10 cellular contexts compared by ENCODE assay signal in the genomic region with DNA sequence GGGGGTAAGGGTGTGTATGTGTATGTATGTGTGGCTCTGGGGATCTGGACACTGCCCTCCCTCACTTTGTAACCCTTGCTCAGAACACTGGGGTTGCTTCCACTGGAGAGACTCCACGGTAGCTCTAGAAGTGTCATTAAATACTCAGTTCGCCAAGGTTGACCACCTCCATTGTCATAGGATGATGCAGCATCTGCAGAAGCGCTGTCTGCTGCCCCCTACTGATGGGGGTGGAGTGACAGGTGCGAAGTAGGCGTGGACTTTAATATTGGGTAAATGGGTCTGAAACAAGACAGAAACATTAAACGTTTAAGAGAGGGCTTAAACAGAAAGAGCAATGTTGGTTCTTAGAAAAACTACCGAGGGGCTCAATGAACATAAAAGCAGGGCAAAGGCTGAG.
A peak's percentile ranks its signal among the peaks of the same experiment; 100 is the strongest.
DNase-seq lines count a peak whose midpoint lies in the region; FAIRE-seq and TF ChIP-seq lines count a peak whose summit lies in the region.
"Had no signal": no experiment of that assay in that cellular context is flagged by ENCODE, and none has a peak within 500 bp of the region (broad histone marks: within the 10 kb centered on the region; RNA-seq: fewer than 3 reads in every experiment).

No MANE protein-coding gene starts in this region.

- no peak overlapping the region for H3K4me3 ChIP-seq in astrocyte of the spinal cord (ENCODE audit: low read depth, low read length)

- peak; percentile 72 for DNase-seq in activated effector memory CD4-positive, alpha-beta T cell treated with anti-CD3 and anti-CD28 coated beads, Interleukin-2, amount 50 U/mL, for 16 hours
- DNase-seq in activated effector memory CD4-positive, alpha-beta T cell treated with Interleukin-2 at 50 U/mL for 16 hours = no peak
- no peak for DNase-seq in astrocyte of the spinal cord (ENCODE audit: low read depth, low spot score)
- DNase-seq in stimulated activated CD4-positive, alpha-beta T cell treated with anti-CD3 and anti-CD28 coated beads, Interleukin-1b, Interleukin-23, amount 100 ng/mL, for 48 hours = peak; percentile 28
- no peak for DNase-seq in AG20443 (ENCODE audit: low spot score)
- DNase-seq in H54 (ENCODE audit: insufficient read length, low spot score) = no peak
- DNase-seq in MV-4-11 (lab: John Stamatoyannopoulos, UW) = no peak
- DNase-seq: activated CD4-positive, CD25-positive, alpha-beta regulatory T cell; central memory CD4-positive, alpha-beta T cell had no signal

- no peak for FAIRE-seq in H54 (lab: Jason Lieb, UNC)

- in situ Hi-C loops in astrocyte of the spinal cord (cut with HindIII; ENCODE audit: low sequenced_read_pairs) = no loop called here

- peak; percentile 30; the same call in 1 of the 2 replicates for TF ChIP-seq CTCF in LNCAP (IDR thresholded peaks at IDR 0.05)
- peak; percentile 21 for TF ChIP-seq CTCF in astrocyte of the spinal cord (IDR thresholded peaks at IDR 0.05; ENCODE audit: low read depth, low read length)

- no peak for TF ChIP-seq POLR2A in H54 (IDR thresholded peaks at IDR 0.05; ENCODE audit: low read depth, low read length)

Comparison
In these comparisons a context has a peak if more than half of its experiments do, and no peak if none do; other contexts are left out.
1. DNase-seq: peak in activated effector memory CD4-positive, alpha-beta T cell treated with anti-CD3 and anti-CD28 coated beads, Interleukin-2, amount 50 U/mL, for 16 hours (single experiment) and stimulated activated CD4-positive, alpha-beta T cell treated with anti-CD3 and anti-CD28 coated beads, Interleukin-1b, Interleukin-23, amount 100 ng/mL, for 48 hours (single experiment); none in activated effector memory CD4-positive, alpha-beta T cell treated with Interleukin-2 at 50 U/mL for 16 hours (single experiment), astrocyte of the spinal cord (single experiment), AG20443 (single experiment), H54 (single experiment) and MV-4-11 (single experiment).